Comparison of ENCODE assay signal across 19 cellular contexts in genomic region chr20:58753929-58754551, GRCh38.
A peak's percentile ranks its signal among the peaks of the same experiment; 100 is the strongest.
DNase-seq lines count a peak whose midpoint lies in the region; FAIRE-seq and TF ChIP-seq lines count a peak whose summit lies in the region.
"Had no signal": no experiment of that assay in that cellular context is flagged by ENCODE, and none has a peak within 500 bp of the region (broad histone marks: within the 10 kb centered on the region; RNA-seq: fewer than 3 reads in every experiment).

No MANE protein-coding gene starts in this region.

- H3K36me3 Mint-ChIP-seq in type B pancreatic cell: no peaks in the 10 kb centered on the region
- H3K36me3 Mint-ChIP-seq in activated T-helper 1 cell treated with anti-CD3 and anti-CD28 coated beads, Interleukin-12 subunit alpha, Interleukin-12 subunit beta, Interleukin-2, Interleukin-4 antibody, amounts not matched to agents 30 ng/mL and 10 ng/mL and 1 ng/mL, durations not matched to agents 14 hours and 24 hours and 36 hours (ENCODE audit: low read depth): no peaks in the 10 kb centered on the region
- H3K36me3 Mint-ChIP-seq: CD14-positive monocyte had no signal

- H3K4me1 Mint-ChIP-seq in type B pancreatic cell (ENCODE audit: unreplicated experiment): peaks cover 5% of the 10 kb centered on the region
- H3K4me1 Mint-ChIP-seq in activated T-helper 1 cell treated with anti-CD3 and anti-CD28 coated beads, Interleukin-12 subunit alpha, Interleukin-12 subunit beta, Interleukin-2, Interleukin-4 antibody, amounts not matched to agents 30 ng/mL and 10 ng/mL and 1 ng/mL, durations not matched to agents 14 hours and 24 hours and 36 hours (ENCODE audit: low read depth): no peaks in the 10 kb centered on the region
- H3K4me1 Mint-ChIP-seq: CD14-positive monocyte, IgD-negative memory B cell had no signal

- no peak for FAIRE-seq in D721Med (lab: Jason Lieb, UNC)
- FAIRE-seq: G401.6, RCC 7860 had no signal

- no peaks in the 10 kb centered on the region for H3K9me3 Mint-ChIP-seq in type B pancreatic cell
- no peaks in the 10 kb centered on the region for H3K9me3 Mint-ChIP-seq in activated T-helper 1 cell treated with anti-CD3 and anti-CD28 coated beads, Interleukin-12 subunit alpha, Interleukin-12 subunit beta, Interleukin-2, Interleukin-4 antibody, amounts not matched to agents 30 ng/mL and 10 ng/mL and 1 ng/mL, durations not matched to agents 14 hours and 24 hours and 36 hours
- H3K9me3 Mint-ChIP-seq: CD14-positive monocyte, IgD-negative memory B cell had no signal

- H3K4me1 ChIP-seq in HUES6 (ENCODE audit: control insufficient read depth, insufficient read depth, low read length) (peaks cover 26% of the 10 kb centered on the region), SJSA1 (replicated peaks) (peaks cover 16% of the 10 kb centered on the region)
- H3K4me1 ChIP-seq: HAP-1 had no signal

- H3K36me3 ChIP-seq in HUES6 (ENCODE audit: control insufficient read depth, insufficient read depth, low read length) (no peaks in the 10 kb centered on the region), SJSA1 (no peaks in the 10 kb centered on the region)
- H3K36me3 ChIP-seq: HAP-1, MG63 had no signal

- no peak overlapping the region for H3K27ac ChIP-seq in HUES6 (ENCODE audit: low read depth, low read length)
- H3K27ac ChIP-seq in SJSA1: peak overlapping the region; percentile 12; the same call in 1 of the 2 replicates

- DNase-seq in SJSA1 (ENCODE audit: low read depth in 1 of 2, low spot score in 2 of 2): peak; percentile 59 to 64
- peak; percentile 39 for DNase-seq in iPS-NIHi7 (ENCODE audit: extremely low spot score)
- peak; percentile 34 for DNase-seq in type B pancreatic cell (ENCODE audit: extremely low spot score, unreplicated experiment)
- DNase-seq in NCI-H1105 (lab: John Stamatoyannopoulos, UW): no peak
- no peak for DNase-seq in D721Med (ENCODE audit: insufficient read length, low spot score)
- DNase-seq in activated T-helper 1 cell treated with anti-CD3 and anti-CD28 coated beads, Interleukin-12 subunit alpha, Interleukin-12 subunit beta, Interleukin-2, Interleukin-4 antibody, amounts not matched to agents 30 ng/mL and 10 ng/mL and 1 ng/mL, durations not matched to agents 14 hours and 24 hours and 36 hours (ENCODE audit: low spot score): no peak
- DNase-seq: Kasumi-1; MG63; NCI-H1092 treated with DMSO at 0.1 percent for 48 hours; NCI-H1694 treated with DMSO at 0.1 percent for 48 hours; NK-92 treated with Interleukin-12 subunit alpha and Interleukin-12 subunit beta, amount 100 ng/mL, for 24 hours; Right ventricle myocardium superior; SK-N-SH had no signal

- intact Hi-C loops in activated T-helper 1 cell treated with anti-CD3 and anti-CD28 coated beads, Interleukin-12 subunit alpha, Interleukin-12 subunit beta, Interleukin-2, Interleukin-4 antibody, amounts not matched to agents 30 ng/mL and 10 ng/mL and 1 ng/mL, durations not matched to agents 14 hours and 24 hours and 36 hours (cut with micrococcal nuclease): no loop called here

- no peak overlapping the region for H3K4me3 Mint-ChIP-seq in type B pancreatic cell
- no peak overlapping the region for H3K4me3 Mint-ChIP-seq in activated T-helper 1 cell treated with anti-CD3 and anti-CD28 coated beads, Interleukin-12 subunit alpha, Interleukin-12 subunit beta, Interleukin-2, Interleukin-4 antibody, amounts not matched to agents 30 ng/mL and 10 ng/mL and 1 ng/mL, durations not matched to agents 14 hours and 24 hours and 36 hours
- H3K4me3 Mint-ChIP-seq: IgD-negative memory B cell had no signal

- TF ChIP-seq CTCF in type B pancreatic cell (conservative IDR thresholded peaks at IDR 0.05): no peak
- no peak for TF ChIP-seq CTCF in D721Med (IDR thresholded peaks at IDR 0.05; ENCODE audit: insufficient read depth, missing control alignments)

- H3K27me3 ChIP-seq in HUES6 (ENCODE audit: control insufficient read depth, insufficient read depth, low read length) (peaks cover 34% of the 10 kb centered on the region), SJSA1 (replicated peaks) (no peaks in the 10 kb centered on the region; the same call in none of the 2 replicates)

- H3K27me3 Mint-ChIP-seq in type B pancreatic cell: peaks cover 42% of the 10 kb centered on the region
- peaks cover 19% of the 10 kb centered on the region for H3K27me3 Mint-ChIP-seq in activated T-helper 1 cell treated with anti-CD3 and anti-CD28 coated beads, Interleukin-12 subunit alpha, Interleukin-12 subunit beta, Interleukin-2, Interleukin-4 antibody, amounts not matched to agents 30 ng/mL and 10 ng/mL and 1 ng/mL, durations not matched to agents 14 hours and 24 hours and 36 hours (ENCODE audit: insufficient read depth)

- H3K4me3 ChIP-seq in HUES6 (ENCODE audit: low read depth, low read length) (no peak overlapping the region), SJSA1 (peak overlapping the region; percentile 3)
- H3K4me3 ChIP-seq: HAP-1, MG63 had no signal

- no peak overlapping the region for H3K27ac Mint-ChIP-seq in type B pancreatic cell
- H3K27ac Mint-ChIP-seq in activated T-helper 1 cell treated with anti-CD3 and anti-CD28 coated beads, Interleukin-12 subunit alpha, Interleukin-12 subunit beta, Interleukin-2, Interleukin-4 antibody, amounts not matched to agents 30 ng/mL and 10 ng/mL and 1 ng/mL, durations not matched to agents 14 hours and 24 hours and 36 hours: no peak overlapping the region
- H3K27ac Mint-ChIP-seq: CD14-positive monocyte, IgD-negative memory B cell had no signal

- peak overlapping the region; percentile 7 for H3K9ac ChIP-seq in HUES6 (ENCODE audit: low read length)
- H3K9ac ChIP-seq: SK-N-SH had no signal

- no peaks in the 10 kb centered on the region for H3K9me3 ChIP-seq in HUES6 (ENCODE audit: control insufficient read depth, insufficient read depth, low read depth, low read length)
- H3K9me3 ChIP-seq in SJSA1 (replicated peaks): no peaks in the 10 kb centered on the region
- H3K9me3 ChIP-seq: HAP-1, SK-N-SH had no signal

Comparison
In these comparisons a context has a peak if more than half of its experiments do, and no peak if none do; other contexts are left out.
1. DNase-seq: peak in SJSA1 (2 of 2), iPS-NIHi7 (single experiment) and type B pancreatic cell (single experiment); none in NCI-H1105 (single experiment), D721Med (single experiment) and activated T-helper 1 cell treated with anti-CD3 and anti-CD28 coated beads, Interleukin-12 subunit alpha, Interleukin-12 subunit beta, Interleukin-2, Interleukin-4 antibody, amounts not matched to agents 30 ng/mL and 10 ng/mL and 1 ng/mL, durations not matched to agents 14 hours and 24 hours and 36 hours (single experiment).